In the genomic region with DNA sequence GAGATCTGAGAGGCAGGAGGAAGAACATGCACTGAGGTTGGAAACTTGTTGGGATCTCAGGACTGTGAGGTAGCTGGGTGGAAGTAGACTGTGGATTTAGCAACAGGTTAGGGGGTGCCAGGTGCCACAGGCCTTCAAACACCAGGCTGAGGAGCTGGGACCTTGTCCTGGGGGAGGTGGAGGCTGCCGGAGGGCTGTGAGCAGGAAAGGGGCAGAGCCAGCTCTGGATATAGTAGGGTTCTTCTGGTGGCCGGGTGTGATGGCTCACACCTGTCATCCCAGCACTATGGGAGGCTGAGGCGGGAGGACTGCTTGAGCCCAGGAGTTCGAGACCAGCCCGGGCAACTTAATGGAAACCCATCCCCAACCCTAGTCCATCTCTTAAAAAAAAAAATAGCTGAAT, we compare ENCODE assay signal across 9 cellular contexts. TPM values are rescaled to one million over a fixed set of nuclear protein-coding genes. Genes with fewer than 3 reads are reported as not detected.
DNase-seq lines count a peak whose midpoint lies in the region; ATAC-seq and TF ChIP-seq lines count a peak whose summit lies in the region.
"Had no signal": no experiment of that assay in that cellular context is flagged by ENCODE, and none has a peak within 500 bp of the region (broad histone marks: within the 10 kb centered on the region; RNA-seq: fewer than 3 reads in every experiment).

No MANE protein-coding gene starts in this region.

- H3K4me3 ChIP-seq in right lobe of liver, result peak overlapping the region in 1 of 3 donors; percentile 79
- H3K4me3 ChIP-seq in subcutaneous abdominal adipose tissue (ENCODE audit: low read depth in 1 of 5, low read length in 5 of 5), result peak overlapping the region; percentile 38 to 87 (median 81)
- H3K4me3 ChIP-seq in lower leg skin (ENCODE audit: low read depth, poor library complexity, severe bottlenecking), result no peak overlapping the region

- peak overlapping the region in 4 of 5 donors; percentile 40 to 83 (median 70) for H3K9ac ChIP-seq in subcutaneous abdominal adipose tissue (ENCODE audit: low read length in 5 of 5)

- no peaks in the 10 kb centered on the region for H3K9me3 Mint-ChIP-seq in activated CD4-positive, alpha-beta T cell treated with anti-CD3 and anti-CD28 coated beads, Interleukin-2, amount 10 ng/mL, durations not matched to agents 7 days and 5 days
- no peaks in the 10 kb centered on the region for H3K9me3 Mint-ChIP-seq in activated naive CD8-positive, alpha-beta T cell treated with anti-CD3 and anti-CD28 coated beads, Interleukin-2, amount 50 U/mL, for 24 hours

- 80% methylated on average over 1 of the region's 5 CpGs for WGBS in right lobe of liver (ENCODE audit: insufficient coverage, low coverage, low lambda C conversion rate, missing lambda C conversion rate)
- 88 to 92% methylated on average over 5 of the region's 5 CpGs for WGBS in lower leg skin, 2 donors

- no peaks in the 10 kb centered on the region for H3K36me3 ChIP-seq in right lobe of liver
- peaks cover 0 to 28% (median 14%) of the 10 kb centered on the region in 5 donors for H3K36me3 ChIP-seq in subcutaneous abdominal adipose tissue (ENCODE audit: control insufficient read depth in 5 of 5, insufficient read depth in 5 of 5, low read length in 5 of 5)

- no peak for DNase-seq in activated CD4-positive, alpha-beta T cell treated with anti-CD3 and anti-CD28 coated beads, Interleukin-2, amount 10 ng/mL, durations not matched to agents 7 days and 5 days
- DNase-seq in activated CD4-positive, alpha-beta T cell treated with anti-CD3 and anti-CD28 coated beads, Interleukin-2, amount 50 U/mL, for 48 hours, result no peak
- no peak for DNase-seq in activated naive CD8-positive, alpha-beta T cell treated with anti-CD3 and anti-CD28 coated beads, Interleukin-2, amount 50 U/mL, for 24 hours
- DNase-seq in right lobe of liver (no peak), lower leg skin (ENCODE audit: low spot score in 2 of 2) (no peak)
- no peak for DNase-seq in stimulated activated naive CD4-positive, alpha-beta T cell treated with Interleukin-2 at 50 U/mL for 16 hours (lab: John Stamatoyannopoulos, UW)

- H3K27me3 ChIP-seq in right lobe of liver (no peaks in the 10 kb centered on the region), subcutaneous abdominal adipose tissue (ENCODE audit: control insufficient read depth in 5 of 5, insufficient read depth in 4 of 5, low read length in 5 of 5) (no peaks in the 10 kb centered on the region)

- TF ChIP-seq CTCF in right lobe of liver (IDR thresholded peaks at IDR 0.05) (no peak), lower leg skin (IDR thresholded peaks at IDR 0.05) (no peak)

- H3K4me1 Mint-ChIP-seq in activated CD4-positive, alpha-beta T cell treated with anti-CD3 and anti-CD28 coated beads, Interleukin-2, amount 10 ng/mL, durations not matched to agents 7 days and 5 days, result peaks cover 52% of the 10 kb centered on the region
- H3K4me1 Mint-ChIP-seq in activated naive CD8-positive, alpha-beta T cell treated with anti-CD3 and anti-CD28 coated beads, Interleukin-2, amount 50 U/mL, for 24 hours, result peaks cover 51% of the 10 kb centered on the region

- no peaks in the 10 kb centered on the region for H3K27me3 Mint-ChIP-seq in activated CD4-positive, alpha-beta T cell treated with anti-CD3 and anti-CD28 coated beads, Interleukin-2, amount 10 ng/mL, durations not matched to agents 7 days and 5 days
- no peaks in the 10 kb centered on the region for H3K27me3 Mint-ChIP-seq in activated naive CD8-positive, alpha-beta T cell treated with anti-CD3 and anti-CD28 coated beads, Interleukin-2, amount 50 U/mL, for 24 hours

- no peak overlapping the region for H3K27ac Mint-ChIP-seq in activated CD4-positive, alpha-beta T cell treated with anti-CD3 and anti-CD28 coated beads, Interleukin-2, amount 10 ng/mL, durations not matched to agents 7 days and 5 days
- H3K27ac Mint-ChIP-seq in activated naive CD8-positive, alpha-beta T cell treated with anti-CD3 and anti-CD28 coated beads, Interleukin-2, amount 50 U/mL, for 24 hours, result peak overlapping the region; percentile 33

- POLR2A ChIA-PET in activated CD4-positive, alpha-beta T cell treated with anti-CD3 and anti-CD28 coated beads, Interleukin-2, amount 10 ng/mL, durations not matched to agents 7 days and 5 days (lab: Charles Lee), result no interaction called here

- CTCF ChIA-PET in activated CD4-positive, alpha-beta T cell treated with anti-CD3 and anti-CD28 coated beads, Interleukin-2, amount 10 ng/mL, durations not matched to agents 7 days and 5 days (lab: Charles Lee), result interaction anchor here (1.6 to 1.7 kb wide), 2 partner anchors 9 to 131 kb away, joined by 3 to 4 read pairs; no protein-coding TSS in a partner anchor

- intact Hi-C loops in right lobe of liver (cut with DNase I), result no loop called here
- intact Hi-C loops in lower leg skin (cut with DNase I; ENCODE audit: low total_unique reads), result no loop called here

- no peaks in the 10 kb centered on the region for H3K9me3 ChIP-seq in right lobe of liver
- H3K9me3 ChIP-seq in subcutaneous abdominal adipose tissue (ENCODE audit: control insufficient read depth in 5 of 5, low read length in 5 of 5), result no peaks in the 10 kb centered on the region
- H3K9me3 ChIP-seq: mucosa of descending colon had no signal

- H3K36me3 Mint-ChIP-seq in activated CD4-positive, alpha-beta T cell treated with anti-CD3 and anti-CD28 coated beads, Interleukin-2, amount 10 ng/mL, durations not matched to agents 7 days and 5 days (ENCODE audit: low read depth), result peaks cover 5% of the 10 kb centered on the region
- H3K36me3 Mint-ChIP-seq in activated naive CD8-positive, alpha-beta T cell treated with anti-CD3 and anti-CD28 coated beads, Interleukin-2, amount 50 U/mL, for 24 hours (ENCODE audit: low read depth), result peaks cover 4% of the 10 kb centered on the region

- H3K4me1 ChIP-seq in right lobe of liver (peaks cover 0 to 18% (median 3%) of the 10 kb centered on the region in 4 donors), subcutaneous abdominal adipose tissue (ENCODE audit: control insufficient read depth in 5 of 5, insufficient read depth in 5 of 5, low read length in 5 of 5) (peaks cover 11 to 44% (median 36%) of the 10 kb centered on the region in 5 donors)

- no peak for ATAC-seq in activated naive CD8-positive, alpha-beta T cell treated with anti-CD3 and anti-CD28 coated beads, Interleukin-2, amount 50 U/mL, for 24 hours
- no peak for ATAC-seq in right lobe of liver
- no peak for ATAC-seq in HG03025 (IDR thresholded peaks at IDR 0.05; ENCODE audit: low FRiP score, unreplicated experiment)

- peak overlapping the region; percentile 23 for H3K4me3 Mint-ChIP-seq in activated CD4-positive, alpha-beta T cell treated with anti-CD3 and anti-CD28 coated beads, Interleukin-2, amount 10 ng/mL, durations not matched to agents 7 days and 5 days
- H3K4me3 Mint-ChIP-seq in activated naive CD8-positive, alpha-beta T cell treated with anti-CD3 and anti-CD28 coated beads, Interleukin-2, amount 50 U/mL, for 24 hours, result no peak overlapping the region

- no peak for TF ChIP-seq POLR2A in right lobe of liver (IDR thresholded peaks at IDR 0.05)
- no peak for TF ChIP-seq POLR2A in lower leg skin (IDR thresholded peaks at IDR 0.05)

- H3K27ac ChIP-seq in right lobe of liver, result peak overlapping the region in 2 of 3 donors; percentile 57 to 79
- peak overlapping the region; percentile 50 for H3K27ac ChIP-seq in subcutaneous abdominal adipose tissue (ENCODE audit: low read depth, low read length)

RNA-seq across cellular contexts. Expression of a gene that starts 3.1 kb away (rescaled TPM):
- 10 to 100 TPM; 13.3 to 13.9 TPM for total RNA-seq in activated CD4-positive, alpha-beta T cell treated with anti-CD3 and anti-CD28 coated beads, Interleukin-2, amount 10 ng/mL, durations not matched to agents 7 days and 5 days
- total RNA-seq in right lobe of liver (10 to 100 TPM in 1 of 6 experiments, 1 to 10 TPM in 5; 3.7 to 10.7 (median 6.3) TPM), lower leg skin (10 to 100 TPM in 3 of 4 donors, 1 to 10 TPM in 1; 9.1 to 21.5 (median 15.6) TPM)

RNA-seq across cellular contexts. Expression of a gene that starts 8.1 kb away (rescaled TPM):
- 10 to 100 TPM; 57.9 to 62.7 TPM for total RNA-seq in activated CD4-positive, alpha-beta T cell treated with anti-CD3 and anti-CD28 coated beads, Interleukin-2, amount 10 ng/mL, durations not matched to agents 7 days and 5 days
- total RNA-seq in right lobe of liver (10 to 100 TPM in 5 of 6 experiments, 1 to 10 TPM in 1; 9.9 to 16.3 (median 11.8) TPM), lower leg skin (10 to 100 TPM; 28.9 to 43.7 (median 30.8) TPM)

RNA-seq across cellular contexts. Expression of a gene that starts 41.0 kb away (rescaled TPM):
- 10 to 100 TPM; 60.7 to 76.8 TPM for total RNA-seq in activated CD4-positive, alpha-beta T cell treated with anti-CD3 and anti-CD28 coated beads, Interleukin-2, amount 10 ng/mL, durations not matched to agents 7 days and 5 days
- total RNA-seq in right lobe of liver, result 10 to 100 TPM; 44.4 to 93.0 (median 69.6) TPM
- 100 to 1,000 TPM in 2 of 4 donors, 10 to 100 TPM in 2; 62.4 to 122 (median 92.5) TPM for total RNA-seq in lower leg skin

RNA-seq across cellular contexts. Expression of a gene that starts 43.2 kb away (rescaled TPM):
- 10 to 100 TPM; 77.2 to 87.9 TPM for total RNA-seq in activated CD4-positive, alpha-beta T cell treated with anti-CD3 and anti-CD28 coated beads, Interleukin-2, amount 10 ng/mL, durations not matched to agents 7 days and 5 days
- total RNA-seq in right lobe of liver (100 to 1,000 TPM in 1 of 6 experiments, 10 to 100 TPM in 5; 38.7 to 103 (median 49.8) TPM), lower leg skin (100 to 1,000 TPM; 112 to 123 (median 116) TPM)

RNA-seq across cellular contexts. Expression of a gene that starts 46.9 kb away (rescaled TPM):
- 1 to 10 TPM; 4.5 to 5.4 TPM for total RNA-seq in activated CD4-positive, alpha-beta T cell treated with anti-CD3 and anti-CD28 coated beads, Interleukin-2, amount 10 ng/mL, durations not matched to agents 7 days and 5 days
- not detected for total RNA-seq in right lobe of liver
- 1 to 10 TPM in 1 of 4 donors, under 1 TPM in 1, not detected in 2; 0.49 to 4.0 TPM for total RNA-seq in lower leg skin
